In the genomic region with DNA sequence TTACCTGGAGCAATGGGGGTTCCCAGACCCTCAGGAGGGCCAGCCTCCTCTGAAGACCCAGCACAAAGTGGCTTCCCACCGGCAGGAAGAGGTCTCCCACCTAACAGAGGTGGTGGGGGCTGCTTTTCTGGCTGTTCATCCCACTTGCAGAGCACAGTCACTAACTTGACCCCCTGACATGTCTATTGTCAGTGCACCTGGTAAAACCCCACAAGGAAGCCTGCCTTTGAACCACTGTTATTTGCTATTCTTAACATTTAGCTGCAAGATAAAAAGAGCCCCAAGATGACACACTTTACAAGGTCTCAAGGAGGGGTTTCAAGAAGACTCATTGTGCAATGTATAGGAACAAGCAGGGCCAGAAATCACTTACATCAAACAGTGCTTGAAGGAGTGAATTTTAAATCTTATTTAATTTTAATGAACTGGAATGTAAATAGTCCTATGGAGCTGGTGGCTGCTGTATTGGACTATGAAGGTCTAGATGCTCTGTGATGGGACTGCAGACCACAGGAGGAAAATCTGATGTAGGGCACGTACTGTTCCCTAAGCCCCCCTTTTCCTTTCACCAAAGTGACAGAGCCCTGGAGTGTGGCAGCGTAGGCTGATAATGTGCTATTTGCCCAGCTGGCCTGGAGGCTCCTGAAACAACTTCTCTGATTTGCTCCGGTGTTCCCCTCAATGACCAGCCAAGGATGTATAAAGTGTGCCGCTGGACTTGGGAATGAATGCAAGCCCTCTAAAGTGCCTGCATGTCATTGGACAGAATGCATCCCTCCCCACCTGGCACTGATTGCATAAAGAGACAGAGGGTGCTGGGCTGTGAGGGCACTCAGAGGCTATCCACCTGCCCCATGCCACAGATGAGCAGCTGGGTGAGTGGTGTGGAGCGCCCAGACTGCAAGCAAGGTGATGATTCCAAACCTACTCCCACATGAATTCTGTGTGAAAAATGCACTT, we compare ENCODE assay signal across 15 cellular contexts.
DNase-seq lines count a peak whose midpoint lies in the region; ATAC-seq and TF ChIP-seq lines count a peak whose summit lies in the region.
"Had no signal": no experiment of that assay in that cellular context is flagged by ENCODE, and none has a peak within 500 bp of the region (broad histone marks: within the 10 kb centered on the region; RNA-seq: fewer than 3 reads in every experiment).

No MANE protein-coding gene starts in this region.

- TF ChIP-seq CTCF in OCI-LY7 (conservative IDR thresholded peaks at IDR 0.05; ENCODE audit: low read length) (no peak), neural progenitor cell (IDR thresholded peaks at IDR 0.05) (no peak)

- peaks cover 29% of the 10 kb centered on the region for H3F3A ChIP-seq in neural progenitor cell (ENCODE audit: low read depth)

- CTCF ChIA-PET in OCI-LY7 (lab: Charles Lee; ENCODE audit: unreplicated experiment): no interaction called here

- H3K4me3 ChIP-seq in BLaER1 (peak overlapping the region; percentile 54; the same call in 1 of the 2 replicates), OCI-LY7 (ENCODE audit: low read depth, low read length, poor library complexity, severe bottlenecking) (peak overlapping the region; percentile 1), neural progenitor cell (no peak overlapping the region)
- H3K4me3 ChIP-seq in CD4-positive, CD25-positive, alpha-beta regulatory T cell (ENCODE audit: low read depth, low read length): no peak overlapping the region
- H3K4me3 ChIP-seq: K562, skin epidermis had no signal

- peak overlapping the region in 2 of 4 donors; percentile 20 to 49 for H3K4me3 Mint-ChIP-seq in CD4-positive, CD25-positive, alpha-beta regulatory T cell
- H3K4me3 Mint-ChIP-seq in neural progenitor cell: no peak overlapping the region
- H3K4me3 Mint-ChIP-seq: CD4-positive, alpha-beta T cell; mesothelial cell of epicardium; T-cell had no signal

- H3K4me2 ChIP-seq in BLaER1 (peak overlapping the region; percentile 87), OCI-LY7 (ENCODE audit: low read length) (peak overlapping the region; percentile 48), neural progenitor cell (peak overlapping the region; percentile 67)

- H3K27me3 Mint-ChIP-seq in CD4-positive, CD25-positive, alpha-beta regulatory T cell: no peaks in the 10 kb centered on the region
- H3K27me3 Mint-ChIP-seq in neural progenitor cell (ENCODE audit: insufficient read depth, low read depth): peaks cover 5% of the 10 kb centered on the region

- H3K9ac ChIP-seq in BLaER1: peak overlapping the region; percentile 70; the same call in 1 of the 2 replicates
- H3K9ac ChIP-seq in neural progenitor cell: peak overlapping the region; percentile 7

- H3K36me3 ChIP-seq in BLaER1: no peaks in the 10 kb centered on the region
- no peaks in the 10 kb centered on the region for H3K36me3 ChIP-seq in CD4-positive, CD25-positive, alpha-beta regulatory T cell (ENCODE audit: control insufficient read depth, insufficient read depth, low read length)
- no peaks in the 10 kb centered on the region for H3K36me3 ChIP-seq in OCI-LY7 (ENCODE audit: insufficient read depth, low read length)
- no peaks in the 10 kb centered on the region for H3K36me3 ChIP-seq in neural progenitor cell
- H3K36me3 ChIP-seq: gastroesophageal sphincter had no signal

- intact Hi-C loops in OCI-LY7 (cut with micrococcal nuclease; ENCODE audit: unreplicated experiment): no loop called here

- peaks cover 100% of the 10 kb centered on the region for H3K4me1 ChIP-seq in BLaER1
- peaks cover 7% of the 10 kb centered on the region for H3K4me1 ChIP-seq in CD4-positive, CD25-positive, alpha-beta regulatory T cell (ENCODE audit: control insufficient read depth, insufficient read depth, low read length, poor library complexity, severe bottlenecking)
- peaks cover 54% of the 10 kb centered on the region for H3K4me1 ChIP-seq in OCI-LY7 (ENCODE audit: insufficient read depth, low read length, poor library complexity, severe bottlenecking)
- H3K4me1 ChIP-seq in neural progenitor cell: peaks cover 64% of the 10 kb centered on the region

- DNase-seq in CD4-positive, CD25-positive, alpha-beta regulatory T cell: no peak
- peak; percentile 21 for DNase-seq in OCI-LY7 (ENCODE audit: low spot score)
- no peak for DNase-seq in neural progenitor cell (ENCODE audit: low spot score)
- no peak for DNase-seq in NCI-H1092 treated with DMSO at 0.1 percent for 48 hours (lab: John Stamatoyannopoulos, UW)
- DNase-seq in A172 (ENCODE audit: low spot score): no peak
- DNase-seq: activated CD4-positive, CD25-positive, alpha-beta regulatory T cell treated with anti-CD3 and anti-CD28 coated beads, Interleukin-2, amount 50 U/mL, for 72 hours; CD4-positive, alpha-beta T cell; NCI-H2029; T-cell had no signal

- H3K79me2 ChIP-seq in OCI-LY7 (ENCODE audit: insufficient read depth, low read depth, low read length): no peaks in the 10 kb centered on the region
- H3K79me2 ChIP-seq in neural progenitor cell (ENCODE audit: low read depth): no peaks in the 10 kb centered on the region

- H3K27me3 ChIP-seq in BLaER1 (no peaks in the 10 kb centered on the region), neural progenitor cell (no peaks in the 10 kb centered on the region)
- no peaks in the 10 kb centered on the region for H3K27me3 ChIP-seq in CD4-positive, CD25-positive, alpha-beta regulatory T cell (ENCODE audit: control insufficient read depth, insufficient read depth, low read length)
- H3K27me3 ChIP-seq: gastroesophageal sphincter had no signal

- BruUV-seq in OCI-LY7 (replicated peaks; lab: Mats Ljungman, UMichigan): no TSS peak

- H3K9me2 ChIP-seq in OCI-LY7 (ENCODE audit: insufficient read depth, low read length): no peaks in the 10 kb centered on the region

- no peaks in the 10 kb centered on the region for H3K36me3 Mint-ChIP-seq in CD4-positive, CD25-positive, alpha-beta regulatory T cell
- H3K36me3 Mint-ChIP-seq in neural progenitor cell: no peaks in the 10 kb centered on the region
- H3K36me3 Mint-ChIP-seq: T-cell had no signal

- H3K9me3 ChIP-seq in BLaER1 (no peaks in the 10 kb centered on the region), OCI-LY7 (ENCODE audit: low read length) (no peaks in the 10 kb centered on the region), neural progenitor cell (ENCODE audit: low read depth) (no peaks in the 10 kb centered on the region)
- H3K9me3 ChIP-seq in CD4-positive, CD25-positive, alpha-beta regulatory T cell (ENCODE audit: control insufficient read depth in 2 of 2, low read length in 2 of 2): no peaks in the 10 kb centered on the region
- H3K9me3 ChIP-seq: gastroesophageal sphincter had no signal

- H4K20me1 ChIP-seq in BLaER1 (no peaks in the 10 kb centered on the region), OCI-LY7 (ENCODE audit: insufficient read depth, low read length) (no peaks in the 10 kb centered on the region), neural progenitor cell (ENCODE audit: low read depth) (no peaks in the 10 kb centered on the region)

- H3K27ac ChIP-seq in BLaER1 (peak overlapping the region; percentile 93), OCI-LY7 (ENCODE audit: low read depth, low read length, poor library complexity, severe bottlenecking) (peak overlapping the region; percentile 6), neural progenitor cell (peak overlapping the region; percentile 90)
- no peak overlapping the region for H3K27ac ChIP-seq in CD4-positive, CD25-positive, alpha-beta regulatory T cell (ENCODE audit: insufficient read depth, low read length, poor library complexity, severe bottlenecking)
- H3K27ac ChIP-seq: skin epidermis had no signal

- peak overlapping the region in 2 of 3 donors; percentile 27 to 70 for H3K27ac Mint-ChIP-seq in CD4-positive, CD25-positive, alpha-beta regulatory T cell
- H3K27ac Mint-ChIP-seq in neural progenitor cell: peak overlapping the region; percentile 99
- H3K27ac Mint-ChIP-seq: CD4-positive, alpha-beta T cell; mesothelial cell of epicardium; T-cell had no signal

- peaks cover 0 to 3% (median 0%) of the 10 kb centered on the region in 7 donors for H3K9me3 Mint-ChIP-seq in CD4-positive, CD25-positive, alpha-beta regulatory T cell
- no peaks in the 10 kb centered on the region for H3K9me3 Mint-ChIP-seq in neural progenitor cell
- H3K9me3 Mint-ChIP-seq: CD4-positive, alpha-beta T cell; mesothelial cell of epicardium; T-cell had no signal

- H3K4me1 Mint-ChIP-seq in CD4-positive, CD25-positive, alpha-beta regulatory T cell: peaks cover 0 to 23% (median 11%) of the 10 kb centered on the region in 4 donors
- H3K4me1 Mint-ChIP-seq in neural progenitor cell: peaks cover 58% of the 10 kb centered on the region

- H2AFZ ChIP-seq in OCI-LY7 (ENCODE audit: low read length): peak overlapping the region; percentile 40; the same call in 1 of the 2 replicates
- no peak overlapping the region for H2AFZ ChIP-seq in neural progenitor cell (replicated peaks)

- ATAC-seq in CD4-positive, CD25-positive, alpha-beta regulatory T cell (ENCODE audit: low read depth in 2 of 2): no peak
- ATAC-seq in HG03108 (IDR thresholded peaks at IDR 0.05; ENCODE audit: unreplicated experiment): no peak
- ATAC-seq: gastroesophageal sphincter, K562, T-cell had no signal

- POLR2A ChIA-PET in OCI-LY7 (lab: Charles Lee): no interaction called here

Comparison
In these comparisons a context has a peak if more than half of its experiments do, and no peak if none do; other contexts are left out.
1. H3K4me3 ChIP-seq: peak in BLaER1 (single experiment) and OCI-LY7 (single experiment); none in CD4-positive, CD25-positive, alpha-beta regulatory T cell (single experiment) and neural progenitor cell (single experiment).
2. Peak in every context shown above with its lines, with median percentiles within 50 percentile points of each other: H3K4me2 ChIP-seq.